Comparison of ENCODE assay signal across 26 cellular contexts in genomic region chr1:33661791-33662190, GRCh38.
DNase-seq lines count a peak whose midpoint lies in the region; ATAC-seq and TF ChIP-seq lines count a peak whose summit lies in the region.
"Had no signal": no experiment of that assay in that cellular context is flagged by ENCODE, and none has a peak within 500 bp of the region (broad histone marks: within the 10 kb centered on the region; RNA-seq: fewer than 3 reads in every experiment).

No MANE protein-coding gene starts in this region.

- ATAC-seq in HG02678 (IDR thresholded peaks at IDR 0.05; ENCODE audit: unreplicated experiment) = no peak
- ATAC-seq: HCT116; left colon; mucosa of descending colon; natural killer cell; stimulated activated effector memory CD8-positive, alpha-beta T cell treated with anti-CD3 and anti-CD28 coated beads, Interleukin-12 subunit alpha, Interleukin-12 subunit beta, amount 100 ng/mL, for 72 hours; WTC11 had no signal

- H3K4me1 Mint-ChIP-seq in glutamatergic neuron (ENCODE audit: low read depth, unreplicated experiment) (peaks cover 13% of the 10 kb centered on the region), immature natural killer cell (no peaks in the 10 kb centered on the region)
- H3K4me1 Mint-ChIP-seq: activated naive CD8-positive, alpha-beta T cell treated with anti-CD3 and anti-CD28 coated beads, Interleukin-2, amount 10 ng/mL, durations not matched to agents 7 days and 5 days; IgD-negative memory B cell; natural killer cell; stimulated activated effector memory CD8-positive, alpha-beta T cell treated with anti-CD3 and anti-CD28 coated beads, Interleukin-12 subunit alpha, Interleukin-12 subunit beta, amount 100 ng/mL, for 72 hours; WTC11 had no signal

- H3K36me3 Mint-ChIP-seq in glutamatergic neuron (ENCODE audit: unreplicated experiment) = no peaks in the 10 kb centered on the region
- H3K36me3 Mint-ChIP-seq in immature natural killer cell = no peaks in the 10 kb centered on the region
- H3K36me3 Mint-ChIP-seq: activated naive CD8-positive, alpha-beta T cell treated with anti-CD3 and anti-CD28 coated beads, Interleukin-2, amount 10 ng/mL, durations not matched to agents 7 days and 5 days; IgD-negative memory B cell; natural killer cell; stimulated activated effector memory CD8-positive, alpha-beta T cell treated with anti-CD3 and anti-CD28 coated beads, Interleukin-12 subunit alpha, Interleukin-12 subunit beta, amount 100 ng/mL, for 72 hours; type B pancreatic cell had no signal

- H3K27ac Mint-ChIP-seq in glutamatergic neuron (ENCODE audit: unreplicated experiment) (peak overlapping the region; percentile 10), immature natural killer cell (no peak overlapping the region)
- H3K27ac Mint-ChIP-seq: activated naive CD8-positive, alpha-beta T cell treated with anti-CD3 and anti-CD28 coated beads, Interleukin-2, amount 10 ng/mL, durations not matched to agents 7 days and 5 days; activated T-cell treated with anti-CD3 and anti-CD28 coated beads, Interleukin-2, amount 50 U/mL, for 24 hours; IgD-negative memory B cell; natural killer cell; stimulated activated effector memory CD8-positive, alpha-beta T cell treated with anti-CD3 and anti-CD28 coated beads, Interleukin-12 subunit alpha, Interleukin-12 subunit beta, amount 100 ng/mL, for 72 hours; type B pancreatic cell; WTC11 had no signal

- H3K27me3 Mint-ChIP-seq in glutamatergic neuron (ENCODE audit: unreplicated experiment) (peaks cover 3% of the 10 kb centered on the region), immature natural killer cell (ENCODE audit: low read depth in 3 of 3) (peaks cover 3 to 4% (median 4%) of the 10 kb centered on the region in 3 donors)
- H3K27me3 Mint-ChIP-seq: activated naive CD8-positive, alpha-beta T cell treated with anti-CD3 and anti-CD28 coated beads, Interleukin-2, amount 10 ng/mL, durations not matched to agents 7 days and 5 days had no signal

- DNase-seq in DMS79 (lab: John Stamatoyannopoulos, UW) (peak; percentile 45), NCI-H1436 treated with DMSO at 0.1 percent for 48 hours (lab: John Stamatoyannopoulos, UW) (peak; percentile 23), NCI-H526 (lab: John Stamatoyannopoulos, UW) (peak; percentile 87), glutamatergic neuron (no peak), HuH-7 (ENCODE audit: low spot score) (no peak), immature natural killer cell (no peak)
- DNase-seq in activated CD4-positive, CD25-positive, alpha-beta regulatory T cell (lab: John Stamatoyannopoulos, UW) = no peak
- DNase-seq: activated CD4-positive, alpha-beta T cell treated with anti-CD3 and anti-CD28 coated beads, Interleukin-2, amount 50 U/mL, for 1 hour; activated gamma-delta T cell treated with Interleukin-2 at 50 U/mL for 16 hours; activated naive CD8-positive, alpha-beta T cell treated with anti-CD3 and anti-CD28 coated beads, Interleukin-2, amount 10 ng/mL, durations not matched to agents 7 days and 5 days; activated T-cell treated with anti-CD3 and anti-CD28 coated beads, Interleukin-2, amount 50 U/mL, for 24 hours; aorta; DMS53; left colon; mammary epithelial cell; natural killer cell; NCI-H2107; NCI-H82; T1000 had no signal

- no peak overlapping the region for H3K4me3 Mint-ChIP-seq in glutamatergic neuron (ENCODE audit: unreplicated experiment)
- H3K4me3 Mint-ChIP-seq in immature natural killer cell = no peak overlapping the region
- H3K4me3 Mint-ChIP-seq: activated naive CD8-positive, alpha-beta T cell treated with anti-CD3 and anti-CD28 coated beads, Interleukin-2, amount 10 ng/mL, durations not matched to agents 7 days and 5 days; activated T-cell treated with anti-CD3 and anti-CD28 coated beads, Interleukin-2, amount 50 U/mL, for 24 hours; IgD-negative memory B cell; natural killer cell; stimulated activated effector memory CD8-positive, alpha-beta T cell treated with anti-CD3 and anti-CD28 coated beads, Interleukin-12 subunit alpha, Interleukin-12 subunit beta, amount 100 ng/mL, for 72 hours; type B pancreatic cell; WTC11 had no signal

- H3K9me3 Mint-ChIP-seq in glutamatergic neuron (ENCODE audit: unreplicated experiment) = no peaks in the 10 kb centered on the region
- H3K9me3 Mint-ChIP-seq in immature natural killer cell = no peaks in the 10 kb centered on the region
- H3K9me3 Mint-ChIP-seq: activated naive CD8-positive, alpha-beta T cell treated with anti-CD3 and anti-CD28 coated beads, Interleukin-2, amount 10 ng/mL, durations not matched to agents 7 days and 5 days; activated T-cell treated with anti-CD3 and anti-CD28 coated beads, Interleukin-2, amount 50 U/mL, for 24 hours; natural killer cell; stimulated activated effector memory CD8-positive, alpha-beta T cell treated with anti-CD3 and anti-CD28 coated beads, Interleukin-12 subunit alpha, Interleukin-12 subunit beta, amount 100 ng/mL, for 72 hours; type B pancreatic cell; WTC11 had no signal

- no peak for TF ChIP-seq CTCF in glutamatergic neuron (IDR thresholded peaks at IDR 0.05; ENCODE audit: partially characterized antibody, unreplicated experiment)

Comparison
In these comparisons a context has a peak if more than half of its experiments do, and no peak if none do; other contexts are left out.
1. DNase-seq: peak in DMS79 (single experiment), NCI-H1436 treated with DMSO at 0.1 percent for 48 hours (single experiment) and NCI-H526 (2 of 2); none in glutamatergic neuron (single experiment), activated CD4-positive, CD25-positive, alpha-beta regulatory T cell (0 of 4), HuH-7 (single experiment) and immature natural killer cell (0 of 3).